8 cellular contexts compared by ENCODE assay signal in genomic region chr17:78357177-78357586, GRCh38. TPM values are rescaled to one million over a fixed set of nuclear protein-coding genes. Genes with fewer than 3 reads are reported as not detected.
DNase-seq lines count a peak whose midpoint lies in the region; ATAC-seq and TF ChIP-seq lines count a peak whose summit lies in the region.

No MANE protein-coding gene starts in this region.

- in situ Hi-C loops in GM23248 (cut with MboI), result loop anchor here (5.0 kb wide), 1 partner anchor 65 kb away; no protein-coding TSS in a partner anchor

- H3F3A ChIP-seq in GM23248 (ENCODE audit: insufficient read depth), result peaks cover 46% of the 10 kb centered on the region

- H3K9me3 ChIP-seq in GM23248 (ENCODE audit: low read depth) (no peaks in the 10 kb centered on the region), osteoblast (ENCODE audit: low read depth, low read length) (no peaks in the 10 kb centered on the region)

- peaks cover 42% of the 10 kb centered on the region for H3K79me2 ChIP-seq in GM23248 (ENCODE audit: insufficient read depth)
- peaks cover 35% of the 10 kb centered on the region for H3K79me2 ChIP-seq in osteoblast (ENCODE audit: insufficient read depth, low read length)

- CTCF ChIA-PET in activated CD8-positive, alpha-beta T cell treated with anti-CD3 and anti-CD28 coated beads, Interleukin-2, amount 10 ng/mL, durations not matched to agents 7 days and 5 days (lab: Charles Lee), result no interaction called here

- no peaks in the 10 kb centered on the region for H3K9me2 ChIP-seq in GM23248 (ENCODE audit: insufficient read depth)

- H3K27ac Mint-ChIP-seq in activated CD8-positive, alpha-beta T cell treated with anti-CD3 and anti-CD28 coated beads, Interleukin-2, amount 10 ng/mL, durations not matched to agents 7 days and 5 days, result peak overlapping the region; percentile 76

- H4K20me1 ChIP-seq in GM23248 (ENCODE audit: insufficient read depth) (peaks cover 9% of the 10 kb centered on the region; the same call in 1 of the 2 replicates), osteoblast (ENCODE audit: insufficient read depth, low read length) (peaks cover 36% of the 10 kb centered on the region)

- peak overlapping the region; percentile 86 for H3K4me2 ChIP-seq in GM23248 (ENCODE audit: unreplicated experiment)
- H3K4me2 ChIP-seq in osteoblast (ENCODE audit: insufficient read depth, low read length), result peak overlapping the region; percentile 84

- peaks cover 20% of the 10 kb centered on the region for H3K36me3 Mint-ChIP-seq in activated CD8-positive, alpha-beta T cell treated with anti-CD3 and anti-CD28 coated beads, Interleukin-2, amount 10 ng/mL, durations not matched to agents 7 days and 5 days (ENCODE audit: low read depth)

- WGBS in GM23248 (ENCODE audit: low coverage in 1 of 2, low lambda C conversion rate in 2 of 2, missing lambda C conversion rate in 2 of 2), 2 experiments, result 32 to 35% methylated on average over 6 to 7 of the region's 7 CpGs

- peak overlapping the region; percentile 79 for H3K4me3 Mint-ChIP-seq in activated CD8-positive, alpha-beta T cell treated with anti-CD3 and anti-CD28 coated beads, Interleukin-2, amount 10 ng/mL, durations not matched to agents 7 days and 5 days

- DNase-seq in GM23248 (peak; percentile 79), foreskin melanocyte (peak; percentile 36), osteoblast (ENCODE audit: insufficient read length, low spot score, missing footprints) (peak; percentile 97), NOMO-1 treated with DMSO at 0.1 percent for 48 hours (lab: John Stamatoyannopoulos, UW; ENCODE audit: unreplicated experiment) (no peak), RKO (ENCODE audit: low spot score) (no peak), activated gamma-delta T cell (lab: John Stamatoyannopoulos, UW) (no peak)
- DNase-seq in activated CD8-positive, alpha-beta T cell treated with anti-CD3 and anti-CD28 coated beads, Interleukin-2, amount 10 ng/mL, durations not matched to agents 7 days and 5 days, result no peak

- TF ChIP-seq CTCF in osteoblast (IDR thresholded peaks at IDR 0.05; ENCODE audit: extremely low read depth, low read depth, low read length), result no peak

- peaks cover 6% of the 10 kb centered on the region for H3K27me3 Mint-ChIP-seq in activated CD8-positive, alpha-beta T cell treated with anti-CD3 and anti-CD28 coated beads, Interleukin-2, amount 10 ng/mL, durations not matched to agents 7 days and 5 days (ENCODE audit: low read depth)

- ATAC-seq in activated CD8-positive, alpha-beta T cell treated with anti-CD3 and anti-CD28 coated beads, Interleukin-2, amount 10 ng/mL, durations not matched to agents 7 days and 5 days, result no peak
- no peak for ATAC-seq in GM18861 (IDR thresholded peaks at IDR 0.05; ENCODE audit: unreplicated experiment)

- POLR2A ChIA-PET in activated CD8-positive, alpha-beta T cell treated with anti-CD3 and anti-CD28 coated beads, Interleukin-2, amount 10 ng/mL, durations not matched to agents 7 days and 5 days (lab: Charles Lee), result interaction anchor here (3.4 kb wide), 1 partner anchor 14 kb away, joined by 11 read pairs; no protein-coding TSS in a partner anchor

- H2AFZ ChIP-seq in GM23248, result no peak overlapping the region
- no peak overlapping the region for H2AFZ ChIP-seq in osteoblast (ENCODE audit: low read length)

- H3K4me1 ChIP-seq in GM23248 (ENCODE audit: insufficient read depth), result peaks cover 40% of the 10 kb centered on the region
- peaks cover 48% of the 10 kb centered on the region for H3K4me1 ChIP-seq in osteoblast (ENCODE audit: insufficient read depth, low read length)

- H3K27ac ChIP-seq in GM23248 (peak overlapping the region; percentile 74), osteoblast (ENCODE audit: low read depth, low read length) (peak overlapping the region; percentile 82)

- H3K9me3 Mint-ChIP-seq in activated CD8-positive, alpha-beta T cell treated with anti-CD3 and anti-CD28 coated beads, Interleukin-2, amount 10 ng/mL, durations not matched to agents 7 days and 5 days (ENCODE audit: insufficient read depth), result no peaks in the 10 kb centered on the region

- H3K4me3 ChIP-seq in GM23248, result peak overlapping the region; percentile 88
- H3K4me3 ChIP-seq in osteoblast (ENCODE audit: insufficient read depth, low read length), result peak overlapping the region; percentile 91

- peaks cover 6% of the 10 kb centered on the region; the same call in 1 of the 2 replicates for H3K36me3 ChIP-seq in GM23248 (ENCODE audit: low read depth)
- peaks cover 26% of the 10 kb centered on the region for H3K36me3 ChIP-seq in osteoblast (ENCODE audit: insufficient read depth, low read length)

- peaks cover 67% of the 10 kb centered on the region for H3K4me1 Mint-ChIP-seq in activated CD8-positive, alpha-beta T cell treated with anti-CD3 and anti-CD28 coated beads, Interleukin-2, amount 10 ng/mL, durations not matched to agents 7 days and 5 days (ENCODE audit: low read depth)

- H3K27me3 ChIP-seq in GM23248 (replicated peaks; ENCODE audit: insufficient read depth), result no peaks in the 10 kb centered on the region
- no peaks in the 10 kb centered on the region for H3K27me3 ChIP-seq in osteoblast (ENCODE audit: insufficient read depth, low read length)

- H3K9ac ChIP-seq in GM23248, result peak overlapping the region; percentile 96

RNA-seq across cellular contexts. Expression of gene SOCS3, which starts 2.7 kb away (rescaled TPM):
- total RNA-seq in GM23248 (2014; rRNA removed; shearing (Covaris generic)), result 47.8 and 50.6 TPM in 2 replicates
- polyA plus RNA-seq in GM23248 (2016; fragmentation: Nextera tagmentation; extraction: Ambion mirVana), result 31.2 and 31.5 TPM in 2 replicates
- total RNA-seq in activated CD8-positive, alpha-beta T cell treated with anti-CD3 and anti-CD28 coated beads, Interleukin-2, amount 10 ng/mL, durations not matched to agents 7 days and 5 days, result 1 to 10 TPM; 9.1 TPM
- 78.1 and 95.2 TPM in 2 replicates for total RNA-seq in osteoblast

RNA-seq across cellular contexts. Expression of gene PGS1, which starts 21.3 kb away (rescaled TPM):
- 31.4 and 32.5 TPM in 2 replicates for total RNA-seq in GM23248 (2014; rRNA removed; shearing (Covaris generic))
- polyA plus RNA-seq in GM23248 (2016; fragmentation: Nextera tagmentation; extraction: Ambion mirVana), result 28.6 and 30.2 TPM in 2 replicates
- 10 to 100 TPM; 46.5 to 51.0 TPM for total RNA-seq in activated CD8-positive, alpha-beta T cell treated with anti-CD3 and anti-CD28 coated beads, Interleukin-2, amount 10 ng/mL, durations not matched to agents 7 days and 5 days
- total RNA-seq in osteoblast, result 34.4 and 39.5 TPM in 2 replicates

Comparison
In these comparisons a context has a peak if more than half of its experiments do, and no peak if none do; other contexts are left out.
1. DNase-seq: peak in GM23248 (single experiment), foreskin melanocyte (single experiment) and osteoblast (single experiment); none in activated CD8-positive, alpha-beta T cell treated with anti-CD3 and anti-CD28 coated beads, Interleukin-2, amount 10 ng/mL, durations not matched to agents 7 days and 5 days (single experiment), NOMO-1 treated with DMSO at 0.1 percent for 48 hours (single experiment), RKO (single experiment) and activated gamma-delta T cell (single experiment).